8 cellular contexts compared by ENCODE assay signal in the genomic region with DNA sequence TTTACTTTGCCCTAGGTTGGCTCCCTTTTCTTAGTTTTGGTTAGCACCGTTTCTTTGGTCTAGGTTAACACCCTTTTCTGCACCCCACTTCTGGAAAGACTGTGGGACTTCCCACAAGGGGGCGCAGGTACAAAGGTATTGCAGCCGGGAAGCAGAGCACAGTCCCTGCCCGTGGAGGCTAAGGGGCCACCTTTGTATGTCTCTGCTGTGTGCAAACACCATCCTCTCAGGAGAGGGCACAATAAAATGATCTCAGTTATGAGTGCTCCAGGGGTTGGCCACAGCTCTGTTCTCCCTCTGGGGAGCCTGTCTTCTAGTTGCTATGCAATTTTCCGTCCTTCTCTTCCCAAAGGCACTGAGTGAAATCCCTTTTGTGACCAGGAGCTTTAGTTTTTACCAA. TPM values are rescaled to one million over a fixed set of nuclear protein-coding genes. Genes with fewer than 3 reads are reported as not detected.
A peak's percentile ranks its signal among the peaks of the same experiment; 100 is the strongest.
DNase-seq lines count a peak whose midpoint lies in the region; ATAC-seq, FAIRE-seq and TF ChIP-seq lines count a peak whose summit lies in the region.

No MANE protein-coding gene starts in this region.

- 8 to 15% (median 11%) methylated on average over 5 of the region's 5 CpGs for WGBS in stomach, 5 donors
- 13 to 16% methylated on average over 5 of the region's 5 CpGs for WGBS in aorta, 2 donors

- no peaks in the 10 kb centered on the region for H3K4me1 Mint-ChIP-seq in activated naive CD8-positive, alpha-beta T cell treated with anti-CD3 and anti-CD28 coated beads, Interleukin-2, amount 50 U/mL, for 24 hours

- peak; percentile 30 for DNase-seq in CD1c-positive myeloid dendritic cell (ENCODE audit: extremely low spot score)
- DNase-seq in HK-2 (ENCODE audit: unreplicated experiment), result peak; percentile 29
- peak; percentile 6 for DNase-seq in RCC 7860 (ENCODE audit: low spot score)
- peak; percentile 48 for DNase-seq in activated naive CD8-positive, alpha-beta T cell treated with anti-CD3 and anti-CD28 coated beads, Interleukin-2, amount 50 U/mL, for 24 hours
- peak; percentile 61 for DNase-seq in left lobe of liver (ENCODE audit: low spot score)
- peak; percentile 83 for DNase-seq in stomach
- DNase-seq in aorta, result no peak

- ATAC-seq in activated naive CD8-positive, alpha-beta T cell treated with anti-CD3 and anti-CD28 coated beads, Interleukin-2, amount 50 U/mL, for 24 hours, result peak; percentile 46
- ATAC-seq in left lobe of liver (peak; percentile 98), GM18520 (IDR thresholded peaks at IDR 0.05; ENCODE audit: unreplicated experiment) (no peak), aorta (ENCODE audit: low FRiP score) (no peak)

- intact Hi-C loops in stomach (cut with DNase I; ENCODE audit: low total_unique reads) (no loop called here), aorta (cut with DNase I) (no loop called here)

- H3K27me3 ChIP-seq in stomach (peaks cover 0 to 22% (median 0%) of the 10 kb centered on the region in 3 donors), aorta (ENCODE audit: control insufficient read depth in 1 of 2, insufficient read depth in 2 of 2, low read length in 1 of 2) (no peaks in the 10 kb centered on the region)

- H3K4me3 ChIP-seq in stomach (no peak overlapping the region), aorta (ENCODE audit: low read length in 2 of 2) (no peak overlapping the region)

- no peaks in the 10 kb centered on the region for H3K9me3 ChIP-seq in stomach
- peaks cover 6% of the 10 kb centered on the region for H3K9me3 ChIP-seq in aorta (ENCODE audit: control insufficient read depth, low read length)

- H3K36me3 ChIP-seq in stomach (no peaks in the 10 kb centered on the region), aorta (ENCODE audit: control insufficient read depth in 1 of 2, insufficient read depth in 2 of 2, low read length in 1 of 2) (no peaks in the 10 kb centered on the region)

- FAIRE-seq in RCC 7860 (lab: Jason Lieb, UNC), result no peak

- H3K27ac Mint-ChIP-seq in activated naive CD8-positive, alpha-beta T cell treated with anti-CD3 and anti-CD28 coated beads, Interleukin-2, amount 50 U/mL, for 24 hours, result no peak overlapping the region

- H3K4me3 Mint-ChIP-seq in activated naive CD8-positive, alpha-beta T cell treated with anti-CD3 and anti-CD28 coated beads, Interleukin-2, amount 50 U/mL, for 24 hours, result no peak overlapping the region

- H3K36me3 Mint-ChIP-seq in activated naive CD8-positive, alpha-beta T cell treated with anti-CD3 and anti-CD28 coated beads, Interleukin-2, amount 50 U/mL, for 24 hours (ENCODE audit: low read depth), result no peaks in the 10 kb centered on the region

- TF ChIP-seq CTCF in stomach (IDR thresholded peaks at IDR 0.05), result peak in 5 of 7 experiments; percentile 25 to 69 (median 55)

- H3K4me1 ChIP-seq in stomach (peaks cover 9 to 22% (median 14%) of the 10 kb centered on the region in 4 donors), aorta (ENCODE audit: control insufficient read depth in 1 of 2, insufficient read depth in 2 of 2, low read length in 2 of 2) (no peaks in the 10 kb centered on the region)

- no peak for TF ChIP-seq EP300 in stomach (IDR thresholded peaks at IDR 0.05)

- peaks cover 27% of the 10 kb centered on the region for H3K27me3 Mint-ChIP-seq in activated naive CD8-positive, alpha-beta T cell treated with anti-CD3 and anti-CD28 coated beads, Interleukin-2, amount 50 U/mL, for 24 hours

- no peak overlapping the region for H3K27ac ChIP-seq in stomach
- no peak overlapping the region for H3K27ac ChIP-seq in aorta (ENCODE audit: low read depth in 1 of 2, low read length in 2 of 2)

- TF ChIP-seq POLR2A in stomach (IDR thresholded peaks at IDR 0.05), result no peak

- H3K9me3 Mint-ChIP-seq in activated naive CD8-positive, alpha-beta T cell treated with anti-CD3 and anti-CD28 coated beads, Interleukin-2, amount 50 U/mL, for 24 hours, result no peaks in the 10 kb centered on the region

RNA-seq across cellular contexts. Expression of a gene that starts 28.4 kb away (rescaled TPM):
- total RNA-seq in left lobe of liver, result 0.15 TPM
- total RNA-seq in stomach, result 10 to 100 TPM in 4 of 5 donors, 1 to 10 TPM in 1; 7.2 to 92.7 (median 54.3) TPM
- 10 to 100 TPM; 16.0 to 28.0 (median 17.4) TPM for polyA plus RNA-seq in stomach
- under 1 TPM in 1 of 2 donors, not detected in 1; 0.27 TPM for total RNA-seq in aorta
- polyA plus RNA-seq in aorta, result 1 to 10 TPM in 1 of 2 donors, under 1 TPM in 1; 0.26 to 6.1 TPM

Comparison
In these comparisons a context has a peak if more than half of its experiments do, and no peak if none do; other contexts are left out.
1. DNase-seq: peak in CD1c-positive myeloid dendritic cell (single experiment), HK-2 (single experiment), RCC 7860 (single experiment), activated naive CD8-positive, alpha-beta T cell treated with anti-CD3 and anti-CD28 coated beads, Interleukin-2, amount 50 U/mL, for 24 hours (single experiment), left lobe of liver (single experiment) and stomach (single experiment); none in aorta (0 of 2).
2. ATAC-seq: peak in activated naive CD8-positive, alpha-beta T cell treated with anti-CD3 and anti-CD28 coated beads, Interleukin-2, amount 50 U/mL, for 24 hours (single experiment) and left lobe of liver (single experiment); none in GM18520 (single experiment) and aorta (single experiment).